In the genomic region with DNA sequence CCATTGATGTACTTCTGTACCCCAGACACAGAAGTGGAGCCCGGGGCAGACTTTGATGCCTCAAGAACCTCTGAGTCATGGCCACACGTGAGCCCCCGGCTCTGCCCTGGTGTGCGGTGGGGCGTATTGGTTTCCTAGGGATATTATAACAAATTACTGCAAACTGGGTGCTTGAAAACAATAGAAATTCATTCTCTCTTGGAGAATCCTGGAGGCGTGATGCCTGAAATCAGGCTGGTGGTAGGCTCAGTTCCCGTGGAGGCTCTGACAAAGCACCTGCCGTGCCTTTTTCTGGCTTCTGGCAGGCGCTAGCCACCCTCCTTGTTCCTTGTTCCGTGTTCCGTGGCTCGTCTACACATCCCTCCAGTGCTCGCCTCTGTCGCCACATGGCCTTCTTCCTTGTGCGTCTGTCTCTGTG, we compare ENCODE assay signal across 10 cellular contexts. TPM values are rescaled to one million over a fixed set of nuclear protein-coding genes. Genes with fewer than 3 reads are reported as not detected.
DNase-seq lines count a peak whose midpoint lies in the region; ATAC-seq and TF ChIP-seq lines count a peak whose summit lies in the region.
"Had no signal": no experiment of that assay in that cellular context is flagged by ENCODE, and none has a peak within 500 bp of the region (broad histone marks: within the 10 kb centered on the region; RNA-seq: fewer than 3 reads in every experiment).

No MANE protein-coding gene starts in this region.

- no peak for DNase-seq in heart right ventricle
- no peak for DNase-seq in Right ventricle myocardium inferior (ENCODE audit: missing footprints)
- DNase-seq in dermis blood vessel endothelial cell: peak; percentile 82
- no peak for DNase-seq in uterus
- no peak for DNase-seq in amniotic stem cell (lab: John Stamatoyannopoulos, UW)
- DNase-seq in erythroblast (lab: John Stamatoyannopoulos, UW): no peak
- no peak for DNase-seq in NK-92 (lab: John Stamatoyannopoulos, UW; ENCODE audit: unreplicated experiment)
- DNase-seq: activated naive CD4-positive, alpha-beta T cell treated with anti-CD3 and anti-CD28 coated beads, Interleukin-2, amount 10 ng/mL, durations not matched to agents 7 days and 5 days; stimulated activated naive CD4-positive, alpha-beta T cell had no signal

- no peaks in the 10 kb centered on the region for H3K9me3 ChIP-seq in heart right ventricle
- no peaks in the 10 kb centered on the region for H3K9me3 ChIP-seq in muscle layer of duodenum (ENCODE audit: control insufficient read depth in 1 of 2, low read length in 2 of 2)
- no peaks in the 10 kb centered on the region for H3K9me3 ChIP-seq in uterus

- TF ChIP-seq CTCF in heart right ventricle (IDR thresholded peaks at IDR 0.05): no peak
- TF ChIP-seq CTCF in uterus (IDR thresholded peaks at IDR 0.05): no peak

- peaks cover 27 to 100% (median 79%) of the 10 kb centered on the region in 9 donors for H3K4me1 ChIP-seq in heart right ventricle
- H3K4me1 ChIP-seq in muscle layer of duodenum (ENCODE audit: control insufficient read depth in 1 of 2, insufficient read depth in 2 of 2, low read length in 2 of 2): peaks cover 44 to 81% of the 10 kb centered on the region in 2 donors
- H3K4me1 ChIP-seq in uterus: peaks cover 0 to 25% of the 10 kb centered on the region in 2 donors

- H3K27ac ChIP-seq in heart right ventricle (peak overlapping the region in 9 of 10 donors; percentile 56 to 85 (median 76)), muscle layer of duodenum (ENCODE audit: low read length) (peak overlapping the region; percentile 85), uterus (peak overlapping the region; percentile 86 to 88)

- intact Hi-C loops in heart right ventricle (cut with DNase I) (loop anchor here in 1 of 10 donors (5.0 kb wide), 1 partner anchor 35 kb away; no protein-coding TSS in a partner anchor), Right ventricle myocardium inferior (cut with DNase I) (loop anchor here (2.0 kb wide), 1 partner anchor 15 kb away; no protein-coding TSS in a partner anchor), uterus (cut with DNase I; ENCODE audit: low total_unique reads) (no loop called here)

- no peaks in the 10 kb centered on the region for H3K27me3 ChIP-seq in heart right ventricle
- H3K27me3 ChIP-seq in muscle layer of duodenum (ENCODE audit: low read depth, low read length): no peaks in the 10 kb centered on the region
- H3K27me3 ChIP-seq in uterus: no peaks in the 10 kb centered on the region

- H3K36me3 ChIP-seq in heart right ventricle (peaks cover 0 to 7% (median 0%) of the 10 kb centered on the region in 9 donors), muscle layer of duodenum (ENCODE audit: control insufficient read depth in 1 of 2, insufficient read depth in 2 of 2, low read length in 2 of 2) (peaks cover 0 to 16% of the 10 kb centered on the region in 2 donors), uterus (no peaks in the 10 kb centered on the region)

- no peak overlapping the region for H3K4me3 ChIP-seq in heart right ventricle
- H3K4me3 ChIP-seq in muscle layer of duodenum (ENCODE audit: low read depth in 1 of 2, low read length in 2 of 2): no peak overlapping the region
- H3K4me3 ChIP-seq in uterus: no peak overlapping the region

- 72 to 82% methylated on average over 15 of the region's 15 CpGs for WGBS in heart right ventricle, 2 donors

- TF ChIP-seq POLR2A in uterus (IDR thresholded peaks at IDR 0.05) (no peak), erythroblast (IDR thresholded peaks at IDR 0.05; ENCODE audit: low read length) (no peak)

- ATAC-seq in heart right ventricle (no peak), Right ventricle myocardium inferior (no peak)

RNA-seq across cellular contexts. Expression of gene NEK6, which starts 24.2 kb away (rescaled TPM):
- total RNA-seq in heart right ventricle: 10 to 100 TPM in 4 of 10 donors, 1 to 10 TPM in 6; 4.6 to 22.4 (median 7.9) TPM
- 1 to 10 TPM; 1.9 to 2.1 TPM for polyA plus RNA-seq in heart right ventricle
- total RNA-seq in Right ventricle myocardium inferior: 10.5 TPM
- total RNA-seq in dermis blood vessel endothelial cell: 18.7 and 25.6 TPM in 2 replicates
- total RNA-seq in uterus: 10 to 100 TPM in 3 of 4 donors, 1 to 10 TPM in 1; 6.1 to 38.5 (median 34.7) TPM
